ENCODE assay signal across 8 cellular contexts in genomic region chr1:91851130-91852010, GRCh38. TPM values are rescaled to one million over a fixed set of nuclear protein-coding genes. Genes with fewer than 3 reads are reported as not detected.
A peak's percentile ranks its signal among the peaks of the same experiment; 100 is the strongest.
DNase-seq lines count a peak whose midpoint lies in the region; ATAC-seq and TF ChIP-seq lines count a peak whose summit lies in the region.

No MANE protein-coding gene starts in this region.

- peaks cover 9% of the 10 kb centered on the region for H3F3A ChIP-seq in PC-3 (ENCODE audit: low read length, unreplicated experiment)

- no peaks in the 10 kb centered on the region for H3K9me2 ChIP-seq in PC-3 (replicated peaks; ENCODE audit: low read length)

- H3K4me3 ChIP-seq in PC-3 (ENCODE audit: low read length): peak overlapping the region; percentile 52

- TF ChIP-seq CTCF in PC-3 (conservative IDR thresholded peaks at IDR 0.05; ENCODE audit: low read depth, low read length): no peak
- no peak for TF ChIP-seq CTCF in activated CD8-positive, alpha-beta T cell treated with anti-CD3 and anti-CD28 coated beads for 36 hours (IDR thresholded peaks at IDR 0.05)

- H3K9me3 ChIP-seq in PC-3 (ENCODE audit: low read length): no peaks in the 10 kb centered on the region

- POLR2A ChIA-PET in PC-3 (lab: Charles Lee; ENCODE audit: unreplicated experiment): no interaction called here
- POLR2A ChIA-PET in activated CD8-positive, alpha-beta T cell treated with anti-CD3 and anti-CD28 coated beads for 36 hours (lab: Charles Lee): no interaction called here

- H3K9ac ChIP-seq in PC-3 (ENCODE audit: low read length): peak overlapping the region; percentile 24; the same call in 1 of the 2 replicates

- no peaks in the 10 kb centered on the region for H3K27me3 Mint-ChIP-seq in activated CD8-positive, alpha-beta T cell treated with anti-CD3 and anti-CD28 coated beads for 36 hours

- BruUV-seq in PC-3 (replicated peaks; lab: Mats Ljungman, UMichigan): no TSS peak

- ATAC-seq in PC-3: peak; percentile 92
- ATAC-seq in HG02840 (IDR thresholded peaks at IDR 0.05; ENCODE audit: low FRiP score, unreplicated experiment): no peak
- ATAC-seq in HG02571 (IDR thresholded peaks at IDR 0.05; ENCODE audit: unreplicated experiment): no peak
- ATAC-seq in activated CD8-positive, alpha-beta T cell treated with anti-CD3 and anti-CD28 coated beads for 36 hours: no peak

- DNase-seq in DMS53 treated with DMSO at 0.1 percent for 48 hours (lab: John Stamatoyannopoulos, UW; ENCODE audit: unreplicated experiment) (peak; percentile 20), PC-3 (peak; percentile 83), fibroblast of the conjunctiva (ENCODE audit: low read depth) (peak; percentile 83), pons (ENCODE audit: low spot score) (peak; percentile 49)
- DNase-seq in stimulated activated CD4-positive, alpha-beta T cell treated with anti-CD3 and anti-CD28 coated beads, Interleukin-12 subunit alpha, Interleukin-12 subunit beta, amount 100 ng/mL, for 4 hours: no peak
- no peak for DNase-seq in activated CD8-positive, alpha-beta T cell treated with anti-CD3 and anti-CD28 coated beads for 36 hours

- H3K4me2 ChIP-seq in PC-3 (ENCODE audit: low read length): peak overlapping the region; percentile 79

- CTCF ChIA-PET in PC-3 (lab: Charles Lee): interaction anchor here (0.6 kb wide), 3 partner anchors 32 to 114 kb away, joined by 3 to 6 read pairs (median 3); no protein-coding TSS in a partner anchor
- CTCF ChIA-PET in activated CD8-positive, alpha-beta T cell treated with anti-CD3 and anti-CD28 coated beads for 36 hours (lab: Charles Lee): interaction anchor here (1.3 kb wide), 1 partner anchor 32 kb away, joined by 3 read pairs; no protein-coding TSS in a partner anchor

- no peaks in the 10 kb centered on the region for H3K27me3 ChIP-seq in PC-3 (ENCODE audit: low read length)

- H2AFZ ChIP-seq in PC-3 (ENCODE audit: low read length): peak overlapping the region; percentile 61

- H3K36me3 ChIP-seq in PC-3 (ENCODE audit: low read depth, low read length): no peaks in the 10 kb centered on the region

- intact Hi-C loops in PC-3 (cut with micrococcal nuclease): loop anchor here (2.0 kb wide), 1 partner anchor 27 kb away; no protein-coding TSS in a partner anchor
- intact Hi-C loops in activated CD8-positive, alpha-beta T cell treated with anti-CD3 and anti-CD28 coated beads for 36 hours (cut with micrococcal nuclease): no loop called here

- H3K27ac ChIP-seq in PC-3 (ENCODE audit: low read length): peak overlapping the region; percentile 77

- H3K9me3 Mint-ChIP-seq in activated CD8-positive, alpha-beta T cell treated with anti-CD3 and anti-CD28 coated beads for 36 hours: no peaks in the 10 kb centered on the region

- H3K4me1 Mint-ChIP-seq in activated CD8-positive, alpha-beta T cell treated with anti-CD3 and anti-CD28 coated beads for 36 hours (ENCODE audit: low read depth): no peaks in the 10 kb centered on the region

- H3K79me2 ChIP-seq in PC-3 (ENCODE audit: low read length): no peaks in the 10 kb centered on the region

- no peak overlapping the region for H3K4me3 Mint-ChIP-seq in activated CD8-positive, alpha-beta T cell treated with anti-CD3 and anti-CD28 coated beads for 36 hours

- H3K27ac Mint-ChIP-seq in activated CD8-positive, alpha-beta T cell treated with anti-CD3 and anti-CD28 coated beads for 36 hours: no peak overlapping the region

- H3K36me3 Mint-ChIP-seq in activated CD8-positive, alpha-beta T cell treated with anti-CD3 and anti-CD28 coated beads for 36 hours (ENCODE audit: low read depth): no peaks in the 10 kb centered on the region

- peaks cover 25% of the 10 kb centered on the region for H3K4me1 ChIP-seq in PC-3 (ENCODE audit: insufficient read depth, low read length)

- no peaks in the 10 kb centered on the region for H4K20me1 ChIP-seq in PC-3 (ENCODE audit: low read length)

RNA-seq across cellular contexts. Expression of gene TGFBR3, which starts 34.6 kb away (rescaled TPM):
- 2.8 and 3.0 TPM in 2 replicates for total RNA-seq in PC-3 (2014; rRNA removed)
- total RNA-seq in activated CD8-positive, alpha-beta T cell treated with anti-CD3 and anti-CD28 coated beads for 36 hours: 1 to 10 TPM; 5.5 to 7.5 TPM

Comparison
In these comparisons a context has a peak if more than half of its experiments do, and no peak if none do; other contexts are left out.
1. DNase-seq: peak in DMS53 treated with DMSO at 0.1 percent for 48 hours (single experiment), PC-3 (single experiment), fibroblast of the conjunctiva (single experiment) and pons (single experiment); none in stimulated activated CD4-positive, alpha-beta T cell treated with anti-CD3 and anti-CD28 coated beads, Interleukin-12 subunit alpha, Interleukin-12 subunit beta, amount 100 ng/mL, for 4 hours (single experiment) and activated CD8-positive, alpha-beta T cell treated with anti-CD3 and anti-CD28 coated beads for 36 hours (single experiment).